1 cellular context compared by ENCODE assay signal in the genomic region with DNA sequence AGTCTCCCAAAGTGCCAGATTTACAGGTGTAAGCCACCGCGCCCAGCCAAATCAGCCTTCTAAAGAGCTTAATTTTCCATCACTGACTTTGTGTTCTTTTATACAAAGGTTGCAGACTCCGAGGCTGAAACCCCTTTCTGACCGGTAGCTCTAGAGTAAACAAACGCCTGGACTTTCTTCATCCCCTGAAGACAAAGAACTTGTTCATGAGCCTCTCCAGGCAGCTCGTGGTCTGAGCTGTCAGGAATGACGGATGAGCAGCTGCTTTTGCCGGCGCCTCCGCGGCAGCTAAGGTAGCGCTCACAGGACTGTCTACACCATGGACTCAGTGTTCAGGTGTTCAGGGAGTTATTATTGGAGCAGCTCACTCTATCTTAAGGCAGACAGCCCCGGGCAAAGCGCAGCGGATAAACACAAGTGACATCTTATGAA.
A peak's percentile ranks its signal among the peaks of the same experiment; 100 is the strongest.
TF ChIP-seq lines count a peak whose summit lies in the region.

No MANE protein-coding gene starts in this region.

TF ChIP-seq in HepG2, 621 proteins besides CTCF, POLR2A, EP300 and RAD21 (continued from another document and continues in another):
- TF ChIP-seq, protein P1, sequence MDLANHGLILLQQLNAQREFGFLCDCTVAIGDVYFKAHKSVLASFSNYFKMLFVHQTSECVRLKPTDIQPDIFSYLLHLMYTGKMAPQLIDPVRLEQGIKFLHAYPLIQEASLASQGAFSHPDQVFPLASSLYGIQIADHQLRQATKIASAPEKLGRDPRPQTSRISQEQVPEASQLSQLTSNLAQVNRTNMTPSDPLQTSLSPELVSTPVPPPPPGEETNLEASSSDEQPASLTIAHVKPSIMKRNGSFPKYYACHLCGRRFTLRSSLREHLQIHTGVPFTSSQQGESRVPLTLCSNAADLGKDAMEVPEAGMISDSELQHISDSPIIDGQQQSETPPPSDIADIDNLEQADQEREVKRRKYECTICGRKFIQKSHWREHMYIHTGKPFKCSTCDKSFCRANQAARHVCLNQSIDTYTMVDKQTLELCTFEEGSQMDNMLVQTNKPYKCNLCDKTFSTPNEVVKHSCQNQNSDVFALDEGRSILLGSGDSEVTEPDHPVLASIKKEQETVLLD (CRISPR knock-in tag; IDR thresholded peaks at IDR 0.05; ENCODE audit: low read depth), result no peak
- TF ChIP-seq ZNF768 (CRISPR knock-in tag; IDR thresholded peaks at IDR 0.05) (no peak), ZNF674 (CRISPR knock-in tag; IDR thresholded peaks at IDR 0.05; ENCODE audit: low read depth) (no peak), ZNF44 (CRISPR knock-in tag; IDR thresholded peaks at IDR 0.05) (no peak), POLR2AphosphoS2 (IDR thresholded peaks at IDR 0.05; ENCODE audit: low read depth, low read length) (no peak), ZNF329 (CRISPR knock-in tag; IDR thresholded peaks at IDR 0.05; ENCODE audit: low read depth) (no peak), RBAK (CRISPR knock-in tag; IDR thresholded peaks at IDR 0.05) (no peak), FOXK2 (IDR thresholded peaks at IDR 0.05) (no peak), ZMYM4 (CRISPR knock-in tag; IDR thresholded peaks at IDR 0.05) (peak; percentile 55; the same call in 1 of the 2 replicates), ZFP62 (CRISPR knock-in tag; IDR thresholded peaks at IDR 0.05) (no peak), ZNF777 (CRISPR knock-in tag; IDR thresholded peaks at IDR 0.05) (no peak), ZBTB38 (CRISPR knock-in tag; IDR thresholded peaks at IDR 0.05) (peak; percentile 91), GPN1 (CRISPR knock-in tag; IDR thresholded peaks at IDR 0.05; ENCODE audit: borderline replicate concordance) (no peak), KAT8 (CRISPR knock-in tag; IDR thresholded peaks at IDR 0.05) (peak; percentile 36; the same call in 1 of the 2 replicates), JUNB (CRISPR knock-in tag; IDR thresholded peaks at IDR 0.05; ENCODE audit: borderline replicate concordance) (no peak), HNRNPUL1 (IDR thresholded peaks at IDR 0.05; ENCODE audit: low read depth, low read length) (no peak), FIP1L1 (IDR thresholded peaks at IDR 0.05; ENCODE audit: borderline replicate concordance, insufficient read depth, low read depth, low read length) (no peak), JDP2 (CRISPR knock-in tag; IDR thresholded peaks at IDR 0.05; ENCODE audit: borderline replicate concordance) (no peak), SMC3 (IDR thresholded peaks at IDR 0.05; ENCODE audit: low read length) (peak; percentile 35; the same call in 1 of the 2 replicates), MLLT10 (CRISPR knock-in tag; IDR thresholded peaks at IDR 0.05) (no peak), RFX1 (IDR thresholded peaks at IDR 0.05) (no peak), ZSCAN29 (CRISPR knock-in tag; conservative IDR thresholded peaks at IDR 0.05) (peak; percentile 80), SETDB1 (CRISPR knock-in tag; IDR thresholded peaks at IDR 0.05; ENCODE audit: borderline replicate concordance) (no peak), ZNF160 (CRISPR knock-in tag; IDR thresholded peaks at IDR 0.05) (no peak), RFXAP (CRISPR knock-in tag; IDR thresholded peaks at IDR 0.05; ENCODE audit: borderline replicate concordance) (peak; percentile 37; the same call in 1 of the 2 replicates), ZSCAN25 (CRISPR knock-in tag; IDR thresholded peaks at IDR 0.05) (no peak), HNRNPK (IDR thresholded peaks at IDR 0.05; ENCODE audit: low read depth, low read length, poor library complexity, severe bottlenecking) (no peak), GTF3A (CRISPR knock-in tag; conservative IDR thresholded peaks at IDR 0.05) (no peak), ZKSCAN1 (IDR thresholded peaks at IDR 0.05; ENCODE audit: low read length) (no peak), ZNF747 (CRISPR knock-in tag; IDR thresholded peaks at IDR 0.05; ENCODE audit: borderline replicate concordance) (peak; percentile 70; the same call in 1 of the 2 replicates), NFE2 (CRISPR knock-in tag; IDR thresholded peaks at IDR 0.05) (no peak)
- TF ChIP-seq, protein P2, sequence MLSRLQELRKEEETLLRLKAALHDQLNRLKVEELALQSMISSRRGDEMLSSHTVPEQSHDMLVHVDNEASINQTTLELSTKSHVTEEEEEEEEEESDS (CRISPR knock-in tag; IDR thresholded peaks at IDR 0.05; ENCODE audit: borderline replicate concordance), result no peak
- TF ChIP-seq, protein P3, sequence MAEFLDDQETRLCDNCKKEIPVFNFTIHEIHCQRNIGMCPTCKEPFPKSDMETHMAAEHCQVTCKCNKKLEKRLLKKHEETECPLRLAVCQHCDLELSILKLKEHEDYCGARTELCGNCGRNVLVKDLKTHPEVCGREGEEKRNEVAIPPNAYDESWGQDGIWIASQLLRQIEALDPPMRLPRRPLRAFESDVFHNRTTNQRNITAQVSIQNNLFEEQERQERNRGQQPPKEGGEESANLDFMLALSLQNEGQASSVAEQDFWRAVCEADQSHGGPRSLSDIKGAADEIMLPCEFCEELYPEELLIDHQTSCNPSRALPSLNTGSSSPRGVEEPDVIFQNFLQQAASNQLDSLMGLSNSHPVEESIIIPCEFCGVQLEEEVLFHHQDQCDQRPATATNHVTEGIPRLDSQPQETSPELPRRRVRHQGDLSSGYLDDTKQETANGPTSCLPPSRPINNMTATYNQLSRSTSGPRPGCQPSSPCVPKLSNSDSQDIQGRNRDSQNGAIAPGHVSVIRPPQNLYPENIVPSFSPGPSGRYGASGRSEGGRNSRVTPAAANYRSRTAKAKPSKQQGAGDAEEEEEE (CRISPR knock-in tag; IDR thresholded peaks at IDR 0.05; ENCODE audit: borderline replicate concordance), result no peak
- TF ChIP-seq, protein P4, sequence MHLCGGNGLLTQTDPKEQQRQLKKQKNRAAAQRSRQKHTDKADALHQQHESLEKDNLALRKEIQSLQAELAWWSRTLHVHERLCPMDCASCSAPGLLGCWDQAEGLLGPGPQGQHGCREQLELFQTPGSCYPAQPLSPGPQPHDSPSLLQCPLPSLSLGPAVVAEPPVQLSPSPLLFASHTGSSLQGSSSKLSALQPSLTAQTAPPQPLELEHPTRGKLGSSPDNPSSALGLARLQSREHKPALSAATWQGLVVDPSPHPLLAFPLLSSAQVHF (CRISPR knock-in tag; IDR thresholded peaks at IDR 0.05), result no peak
- TF ChIP-seq, protein P5, sequence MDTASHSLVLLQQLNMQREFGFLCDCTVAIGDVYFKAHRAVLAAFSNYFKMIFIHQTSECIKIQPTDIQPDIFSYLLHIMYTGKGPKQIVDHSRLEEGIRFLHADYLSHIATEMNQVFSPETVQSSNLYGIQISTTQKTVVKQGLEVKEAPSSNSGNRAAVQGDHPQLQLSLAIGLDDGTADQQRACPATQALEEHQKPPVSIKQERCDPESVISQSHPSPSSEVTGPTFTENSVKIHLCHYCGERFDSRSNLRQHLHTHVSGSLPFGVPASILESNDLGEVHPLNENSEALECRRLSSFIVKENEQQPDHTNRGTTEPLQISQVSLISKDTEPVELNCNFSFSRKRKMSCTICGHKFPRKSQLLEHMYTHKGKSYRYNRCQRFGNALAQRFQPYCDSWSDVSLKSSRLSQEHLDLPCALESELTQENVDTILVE (CRISPR knock-in tag; IDR thresholded peaks at IDR 0.05), result peak; percentile 53; the same call in 1 of the 2 replicates
- TF ChIP-seq, protein P6, sequence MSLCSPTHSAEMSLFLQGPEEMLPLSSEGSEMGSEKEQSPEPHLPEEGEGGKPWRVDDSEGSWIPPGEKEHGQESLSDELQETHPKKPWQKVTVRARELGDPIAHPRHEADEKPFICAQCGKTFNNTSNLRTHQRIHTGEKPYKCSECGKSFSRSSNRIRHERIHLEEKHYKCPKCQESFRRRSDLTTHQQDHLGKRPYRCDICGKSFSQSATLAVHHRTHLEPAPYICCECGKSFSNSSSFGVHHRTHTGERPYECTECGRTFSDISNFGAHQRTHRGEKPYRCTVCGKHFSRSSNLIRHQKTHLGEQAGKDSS (CRISPR knock-in tag; IDR thresholded peaks at IDR 0.05; ENCODE audit: borderline replicate concordance, low read depth), result peak; percentile 62; the same call in 1 of the 2 replicates
- TF ChIP-seq, protein P7, sequence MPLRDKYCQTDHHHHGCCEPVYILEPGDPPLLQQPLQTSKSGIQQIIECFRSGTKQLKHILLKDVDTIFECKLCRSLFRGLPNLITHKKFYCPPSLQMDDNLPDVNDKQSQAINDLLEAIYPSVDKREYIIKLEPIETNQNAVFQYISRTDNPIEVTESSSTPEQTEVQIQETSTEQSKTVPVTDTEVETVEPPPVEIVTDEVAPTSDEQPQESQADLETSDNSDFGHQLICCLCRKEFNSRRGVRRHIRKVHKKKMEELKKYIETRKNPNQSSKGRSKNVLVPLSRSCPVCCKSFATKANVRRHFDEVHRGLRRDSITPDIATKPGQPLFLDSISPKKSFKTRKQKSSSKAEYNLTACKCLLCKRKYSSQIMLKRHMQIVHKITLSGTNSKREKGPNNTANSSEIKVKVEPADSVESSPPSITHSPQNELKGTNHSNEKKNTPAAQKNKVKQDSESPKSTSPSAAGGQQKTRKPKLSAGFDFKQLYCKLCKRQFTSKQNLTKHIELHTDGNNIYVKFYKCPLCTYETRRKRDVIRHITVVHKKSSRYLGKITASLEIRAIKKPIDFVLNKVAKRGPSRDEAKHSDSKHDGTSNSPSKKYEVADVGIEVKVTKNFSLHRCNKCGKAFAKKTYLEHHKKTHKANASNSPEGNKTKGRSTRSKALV (CRISPR knock-in tag; IDR thresholded peaks at IDR 0.05), result no peak
- TF ChIP-seq, protein P8, sequence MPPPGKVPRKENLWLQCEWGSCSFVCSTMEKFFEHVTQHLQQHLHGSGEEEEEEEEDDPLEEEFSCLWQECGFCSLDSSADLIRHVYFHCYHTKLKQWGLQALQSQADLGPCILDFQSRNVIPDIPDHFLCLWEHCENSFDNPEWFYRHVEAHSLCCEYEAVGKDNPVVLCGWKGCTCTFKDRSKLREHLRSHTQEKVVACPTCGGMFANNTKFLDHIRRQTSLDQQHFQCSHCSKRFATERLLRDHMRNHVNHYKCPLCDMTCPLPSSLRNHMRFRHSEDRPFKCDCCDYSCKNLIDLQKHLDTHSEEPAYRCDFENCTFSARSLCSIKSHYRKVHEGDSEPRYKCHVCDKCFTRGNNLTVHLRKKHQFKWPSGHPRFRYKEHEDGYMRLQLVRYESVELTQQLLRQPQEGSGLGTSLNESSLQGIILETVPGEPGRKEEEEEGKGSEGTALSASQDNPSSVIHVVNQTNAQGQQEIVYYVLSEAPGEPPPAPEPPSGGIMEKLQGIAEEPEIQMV (CRISPR knock-in tag; IDR thresholded peaks at IDR 0.05; ENCODE audit: low read depth), result 0 out of 2 replicates have a peak, but pooled peaks have one; percentile 37
- TF ChIP-seq, protein P9, sequence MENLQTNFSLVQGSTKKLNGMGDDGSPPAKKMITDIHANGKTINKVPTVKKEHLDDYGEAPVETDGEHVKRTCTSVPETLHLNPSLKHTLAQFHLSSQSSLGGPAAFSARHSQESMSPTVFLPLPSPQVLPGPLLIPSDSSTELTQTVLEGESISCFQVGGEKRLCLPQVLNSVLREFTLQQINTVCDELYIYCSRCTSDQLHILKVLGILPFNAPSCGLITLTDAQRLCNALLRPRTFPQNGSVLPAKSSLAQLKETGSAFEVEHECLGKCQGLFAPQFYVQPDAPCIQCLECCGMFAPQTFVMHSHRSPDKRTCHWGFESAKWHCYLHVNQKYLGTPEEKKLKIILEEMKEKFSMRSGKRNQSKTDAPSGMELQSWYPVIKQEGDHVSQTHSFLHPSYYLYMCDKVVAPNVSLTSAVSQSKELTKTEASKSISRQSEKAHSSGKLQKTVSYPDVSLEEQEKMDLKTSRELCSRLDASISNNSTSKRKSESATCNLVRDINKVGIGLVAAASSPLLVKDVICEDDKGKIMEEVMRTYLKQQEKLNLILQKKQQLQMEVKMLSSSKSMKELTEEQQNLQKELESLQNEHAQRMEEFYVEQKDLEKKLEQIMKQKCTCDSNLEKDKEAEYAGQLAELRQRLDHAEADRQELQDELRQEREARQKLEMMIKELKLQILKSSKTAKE (CRISPR knock-in tag; IDR thresholded peaks at IDR 0.05; ENCODE audit: borderline replicate concordance), result peak; percentile 83
- TF ChIP-seq, protein P10, sequence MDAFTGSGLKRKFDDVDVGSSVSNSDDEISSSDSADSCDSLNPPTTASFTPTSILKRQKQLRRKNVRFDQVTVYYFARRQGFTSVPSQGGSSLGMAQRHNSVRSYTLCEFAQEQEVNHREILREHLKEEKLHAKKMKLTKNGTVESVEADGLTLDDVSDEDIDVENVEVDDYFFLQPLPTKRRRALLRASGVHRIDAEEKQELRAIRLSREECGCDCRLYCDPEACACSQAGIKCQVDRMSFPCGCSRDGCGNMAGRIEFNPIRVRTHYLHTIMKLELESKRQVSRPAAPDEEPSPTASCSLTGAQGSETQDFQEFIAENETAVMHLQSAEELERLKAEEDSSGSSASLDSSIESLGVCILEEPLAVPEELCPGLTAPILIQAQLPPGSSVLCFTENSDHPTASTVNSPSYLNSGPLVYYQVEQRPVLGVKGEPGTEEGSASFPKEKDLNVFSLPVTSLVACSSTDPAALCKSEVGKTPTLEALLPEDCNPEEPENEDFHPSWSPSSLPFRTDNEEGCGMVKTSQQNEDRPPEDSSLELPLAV (CRISPR knock-in tag; conservative IDR thresholded peaks at IDR 0.05; ENCODE audit: low read depth), result no peak
- TF ChIP-seq, protein P11, sequence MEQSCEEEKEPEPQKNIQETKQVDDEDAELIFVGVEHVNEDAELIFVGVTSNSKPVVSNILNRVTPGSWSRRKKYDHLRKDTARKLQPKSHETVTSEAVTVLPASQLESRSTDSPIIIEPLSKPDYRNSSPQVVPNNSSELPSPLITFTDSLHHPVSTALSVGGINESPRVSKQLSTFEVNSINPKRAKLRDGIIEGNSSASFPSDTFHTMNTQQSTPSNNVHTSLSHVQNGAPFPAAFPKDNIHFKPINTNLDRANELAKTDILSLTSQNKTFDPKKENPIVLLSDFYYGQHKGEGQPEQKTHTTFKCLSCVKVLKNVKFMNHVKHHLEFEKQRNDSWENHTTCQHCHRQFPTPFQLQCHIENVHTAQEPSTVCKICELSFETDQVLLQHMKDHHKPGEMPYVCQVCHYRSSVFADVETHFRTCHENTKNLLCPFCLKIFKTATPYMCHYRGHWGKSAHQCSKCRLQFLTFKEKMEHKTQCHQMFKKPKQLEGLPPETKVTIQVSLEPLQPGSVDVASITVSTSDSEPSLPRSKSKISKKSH (CRISPR knock-in tag; IDR thresholded peaks at IDR 0.05; ENCODE audit: borderline replicate concordance), result no peak
- TF ChIP-seq, protein P12, sequence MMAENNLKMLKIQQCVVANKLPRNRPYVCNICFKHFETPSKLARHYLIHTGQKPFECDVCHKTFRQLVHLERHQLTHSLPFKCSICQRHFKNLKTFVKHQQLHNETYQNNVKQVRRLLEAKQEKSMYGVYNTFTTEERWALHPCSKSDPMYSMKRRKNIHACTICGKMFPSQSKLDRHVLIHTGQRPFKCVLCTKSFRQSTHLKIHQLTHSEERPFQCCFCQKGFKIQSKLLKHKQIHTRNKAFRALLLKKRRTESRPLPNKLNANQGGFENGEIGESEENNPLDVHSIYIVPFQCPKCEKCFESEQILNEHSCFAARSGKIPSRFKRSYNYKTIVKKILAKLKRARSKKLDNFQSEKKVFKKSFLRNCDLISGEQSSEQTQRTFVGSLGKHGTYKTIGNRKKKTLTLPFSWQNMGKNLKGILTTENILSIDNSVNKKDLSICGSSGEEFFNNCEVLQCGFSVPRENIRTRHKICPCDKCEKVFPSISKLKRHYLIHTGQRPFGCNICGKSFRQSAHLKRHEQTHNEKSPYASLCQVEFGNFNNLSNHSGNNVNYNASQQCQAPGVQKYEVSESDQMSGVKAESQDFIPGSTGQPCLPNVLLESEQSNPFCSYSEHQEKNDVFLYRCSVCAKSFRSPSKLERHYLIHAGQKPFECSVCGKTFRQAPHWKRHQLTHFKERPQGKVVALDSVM (CRISPR knock-in tag; IDR thresholded peaks at IDR 0.05), result no peak
- TF ChIP-seq, protein P13, sequence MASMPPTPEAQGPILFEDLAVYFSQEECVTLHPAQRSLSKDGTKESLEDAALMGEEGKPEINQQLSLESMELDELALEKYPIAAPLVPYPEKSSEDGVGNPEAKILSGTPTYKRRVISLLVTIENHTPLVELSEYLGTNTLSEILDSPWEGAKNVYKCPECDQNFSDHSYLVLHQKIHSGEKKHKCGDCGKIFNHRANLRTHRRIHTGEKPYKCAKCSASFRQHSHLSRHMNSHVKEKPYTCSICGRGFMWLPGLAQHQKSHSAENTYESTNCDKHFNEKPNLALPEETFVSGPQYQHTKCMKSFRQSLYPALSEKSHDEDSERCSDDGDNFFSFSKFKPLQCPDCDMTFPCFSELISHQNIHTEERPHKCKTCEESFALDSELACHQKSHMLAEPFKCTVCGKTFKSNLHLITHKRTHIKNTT (CRISPR knock-in tag; IDR thresholded peaks at IDR 0.05), result no peak
